ENCODE assay signal across 8 cellular contexts in genomic region chr5:91280942-91281269, GRCh38.
DNase-seq lines count a peak whose midpoint lies in the region; ATAC-seq and TF ChIP-seq lines count a peak whose summit lies in the region.

No MANE protein-coding gene starts in this region.

- peak; percentile 10 for ATAC-seq in HG02759 (IDR thresholded peaks at IDR 0.05; ENCODE audit: unreplicated experiment)
- no peak for ATAC-seq in lower lobe of right lung

- H3K9me3 ChIP-seq in lower lobe of right lung, result no peaks in the 10 kb centered on the region

- no peaks in the 10 kb centered on the region for H3K27me3 ChIP-seq in lower lobe of right lung (ENCODE audit: low read depth)

- intact Hi-C loops in lower lobe of right lung (cut with DNase I), result no loop called here

- no peak for TF ChIP-seq CTCF in lower lobe of right lung (IDR thresholded peaks at IDR 0.05)

- no peaks in the 10 kb centered on the region for H3K36me3 ChIP-seq in lower lobe of right lung

- DNase-seq in lower lobe of right lung (no peak), occipital lobe (lab: John Stamatoyannopoulos, UW) (no peak), putamen (ENCODE audit: low spot score) (no peak), SHP77 (lab: John Stamatoyannopoulos, UW) (no peak), HuH-7.5 (ENCODE audit: low spot score) (no peak)

- peak overlapping the region; percentile 90 for H3K27ac ChIP-seq in angular gyrus (ENCODE audit: low read depth, low read length)
- peak overlapping the region; percentile 88 for H3K27ac ChIP-seq in lower lobe of right lung

- H3K4me3 ChIP-seq in GM08714 (ENCODE audit: low read length) (peak overlapping the region; percentile 69; the same call in 1 of the 2 replicates), lower lobe of right lung (peak overlapping the region; percentile 57)

- H3K4me1 ChIP-seq in lower lobe of right lung, result peaks cover 7% of the 10 kb centered on the region
